Comparison of ENCODE assay signal across 8 cellular contexts in the genomic region with DNA sequence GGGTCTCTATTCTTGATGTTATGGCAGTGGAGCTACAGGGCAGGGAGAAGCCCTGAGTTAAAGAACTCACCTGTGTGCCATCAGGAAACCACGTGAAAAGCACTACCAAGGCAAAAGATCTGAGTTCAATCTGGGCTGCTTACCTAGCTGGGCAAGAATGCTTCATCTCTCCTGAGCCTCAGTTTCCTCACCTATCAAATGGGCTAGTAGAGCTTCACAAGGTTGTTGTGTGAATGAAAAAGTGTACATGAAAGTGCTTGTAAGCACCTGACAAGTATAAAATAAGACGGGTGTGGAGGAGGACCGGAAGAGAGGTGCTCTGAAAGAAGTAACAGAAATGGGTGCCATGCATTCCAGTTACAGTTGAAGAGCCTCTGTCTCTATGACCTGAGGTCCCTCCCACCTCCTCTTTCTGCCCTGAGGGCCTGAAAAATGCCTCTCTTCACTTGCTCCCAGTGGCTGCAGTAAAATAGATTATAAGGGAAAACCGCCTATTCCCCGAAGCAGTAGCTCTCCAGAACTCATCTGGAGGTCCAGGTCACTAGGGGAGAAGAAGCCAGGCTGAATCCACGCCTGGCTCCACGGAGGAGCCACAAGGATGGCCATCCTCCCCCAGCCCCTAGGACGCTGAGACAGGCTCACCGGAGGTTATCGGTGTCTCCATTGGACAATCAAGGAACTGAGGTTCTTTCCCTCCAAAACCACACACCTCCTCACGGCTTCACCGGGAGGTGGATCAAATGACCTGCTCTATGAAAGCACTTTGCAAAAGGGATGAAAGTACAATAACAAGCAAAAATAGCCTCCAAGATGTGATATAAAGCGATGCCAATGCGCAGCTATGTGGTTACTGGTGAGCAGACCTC. TPM values are rescaled to one million over a fixed set of nuclear protein-coding genes. Genes with fewer than 3 reads are reported as not detected.
DNase-seq lines count a peak whose midpoint lies in the region; ATAC-seq and TF ChIP-seq lines count a peak whose summit lies in the region.

No MANE protein-coding gene starts in this region.

- no peaks in the 10 kb centered on the region for H3K79me2 ChIP-seq in parathyroid adenoma

- H3K9ac ChIP-seq in ES-I3 (ENCODE audit: low read depth, low read length) (peak overlapping the region; percentile 86), parathyroid adenoma (no peak overlapping the region)

- H3K36me3 Mint-ChIP-seq in endothelial cell (ENCODE audit: low read depth, unreplicated experiment): peaks cover 12% of the 10 kb centered on the region

- H3K36me3 ChIP-seq in ES-I3 (ENCODE audit: insufficient read depth, low read length): no peaks in the 10 kb centered on the region; the same call in 1 of the 2 replicates
- no peaks in the 10 kb centered on the region for H3K36me3 ChIP-seq in parathyroid adenoma (ENCODE audit: control insufficient read depth, insufficient read depth, low read length)

- TF ChIP-seq CTCF in endothelial cell (IDR thresholded peaks at IDR 0.05; ENCODE audit: unreplicated experiment) (no peak), parathyroid adenoma (IDR thresholded peaks at IDR 0.05) (no peak)

- peaks cover 14% of the 10 kb centered on the region for H3K27me3 Mint-ChIP-seq in endothelial cell (ENCODE audit: unreplicated experiment)

- no peaks in the 10 kb centered on the region for H3K9me3 ChIP-seq in ES-I3 (ENCODE audit: control insufficient read depth, insufficient read depth, low read length)
- no peaks in the 10 kb centered on the region for H3K9me3 ChIP-seq in parathyroid adenoma (ENCODE audit: control insufficient read depth, low read length)

- no peaks in the 10 kb centered on the region for H3K4me1 ChIP-seq in ES-I3 (ENCODE audit: insufficient read depth, low read length)
- no peaks in the 10 kb centered on the region for H3K4me1 ChIP-seq in parathyroid adenoma

- H3K27me3 ChIP-seq in parathyroid adenoma (ENCODE audit: control insufficient read depth, insufficient read depth, low read length): no peaks in the 10 kb centered on the region

- H3K9me3 Mint-ChIP-seq in endothelial cell (ENCODE audit: unreplicated experiment): no peaks in the 10 kb centered on the region

- peak overlapping the region; percentile 76 for H2AFZ ChIP-seq in parathyroid adenoma

- peak overlapping the region; percentile 66 for H3K4me3 ChIP-seq in parathyroid adenoma (ENCODE audit: low read depth, low read length)

- peaks cover 22% of the 10 kb centered on the region for H3K4me1 Mint-ChIP-seq in endothelial cell (ENCODE audit: unreplicated experiment)

- DNase-seq in NCI-H69 (lab: John Stamatoyannopoulos, UW): peak; percentile 52
- DNase-seq in endothelial cell (ENCODE audit: low spot score): no peak
- no peak for DNase-seq in NCI-H226
- no peak for DNase-seq in HuH-7.5 (ENCODE audit: low spot score)

- no peak overlapping the region for H3K27ac ChIP-seq in parathyroid adenoma

- ATAC-seq in GM18868 (IDR thresholded peaks at IDR 0.05; ENCODE audit: unreplicated experiment): no peak
- ATAC-seq in activated CD4-positive, CD25-positive, alpha-beta regulatory T cell treated with anti-CD3 and anti-CD28 coated beads, Interleukin-2, amount 50 U/mL, for 24 hours: no peak

- H3K4me3 Mint-ChIP-seq in endothelial cell (ENCODE audit: unreplicated experiment): peak overlapping the region; percentile 97

- peak overlapping the region; percentile 78 for H3K4me2 ChIP-seq in parathyroid adenoma (ENCODE audit: low read length)

- H3K27ac Mint-ChIP-seq in endothelial cell (ENCODE audit: unreplicated experiment): peak overlapping the region; percentile 40

RNA-seq across cellular contexts. Expression of a gene that starts 1.4 kb away (rescaled TPM):
- total RNA-seq in endothelial cell (ENCODE audit: unreplicated experiment): 40.9 TPM

RNA-seq across cellular contexts. Expression of a gene that starts 43.4 kb away (rescaled TPM):
- total RNA-seq in endothelial cell (ENCODE audit: unreplicated experiment): 34.2 TPM
